Comparison of ENCODE assay signal across 14 cellular contexts in the genomic region with DNA sequence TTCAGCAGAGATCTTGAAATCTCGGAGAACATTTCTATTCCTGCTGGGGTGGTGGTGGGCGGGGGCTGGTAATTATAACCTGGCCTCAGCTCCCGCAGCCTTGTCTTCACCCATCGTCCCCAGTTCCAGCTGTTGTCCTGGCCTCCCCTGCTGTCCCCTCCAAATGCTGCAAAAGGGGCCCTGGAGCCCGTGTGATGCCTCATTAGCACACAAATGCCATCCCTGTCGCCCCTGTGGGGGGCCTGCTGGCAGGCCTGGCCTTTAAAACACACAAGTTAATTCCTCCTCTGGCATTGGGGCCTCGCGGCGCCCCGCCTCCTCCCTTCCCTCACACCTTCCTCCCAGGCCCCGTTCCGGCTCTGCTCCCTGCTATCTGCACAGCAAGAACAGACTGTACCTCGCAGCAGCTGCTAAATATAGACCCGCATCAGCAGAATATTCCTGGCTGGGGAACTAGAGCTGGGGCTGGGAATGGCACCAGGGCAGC.
DNase-seq lines count a peak whose midpoint lies in the region; ATAC-seq and TF ChIP-seq lines count a peak whose summit lies in the region.
"Had no signal": no experiment of that assay in that cellular context is flagged by ENCODE, and none has a peak within 500 bp of the region (broad histone marks: within the 10 kb centered on the region; RNA-seq: fewer than 3 reads in every experiment).

No MANE protein-coding gene starts in this region.

- ATAC-seq in thoracic aorta (ENCODE audit: insufficient number of reproducible peaks, low FRiP score, low read depth) (peak; percentile 66), HG02840 (IDR thresholded peaks at IDR 0.05; ENCODE audit: low FRiP score, unreplicated experiment) (no peak), GM18867 (IDR thresholded peaks at IDR 0.05; ENCODE audit: unreplicated experiment) (no peak)
- ATAC-seq: activated CD4-positive, CD25-positive, alpha-beta regulatory T cell treated with anti-CD3 and anti-CD28 coated beads, Interleukin-2, amount 50 U/mL, for 24 hours; mucosa of descending colon had no signal

- no peaks in the 10 kb centered on the region for H3K36me3 ChIP-seq in thoracic aorta
- H3K36me3 ChIP-seq: adrenal gland had no signal

- TF ChIP-seq CTCF in dorsolateral prefrontal cortex (IDR thresholded peaks at IDR 0.05 in 54 of 56, conservative IDR thresholded peaks at IDR 0.05 in 2 of 56; ENCODE audit: low read depth in 1 of 56, partially characterized antibody in 56 of 56) (no peak), thoracic aorta (IDR thresholded peaks at IDR 0.05) (no peak)

- H3K27ac ChIP-seq in dorsolateral prefrontal cortex (peak overlapping the region in 57 of 59 donors; percentile 54 to 94 (median 81)), thoracic aorta (peak overlapping the region; percentile 37 to 73)
- H3K27ac ChIP-seq: C4-2B, RWPE1 had no signal

- H3K4me3 ChIP-seq in dorsolateral prefrontal cortex = no peak overlapping the region
- H3K4me3 ChIP-seq in thoracic aorta = no peak overlapping the region
- H3K4me3 ChIP-seq: adrenal gland, mucosa of descending colon had no signal

- DNase-seq in NCI-H510A (lab: John Stamatoyannopoulos, UW) (peak; percentile 28), dorsolateral prefrontal cortex (peak; percentile 43 to 94 (median 78)), inferior parietal cortex (ENCODE audit: extremely low spot score) (peak; percentile 54), thoracic aorta (ENCODE audit: low spot score) (no peak), DMS114 treated with DMSO at 0.1 percent for 48 hours (lab: John Stamatoyannopoulos, UW; ENCODE audit: unreplicated experiment) (no peak)
- DNase-seq: mucosa of descending colon; NCI-H1105 treated with DMSO at 0.1 percent for 48 hours; stimulated activated CD4-positive, alpha-beta T cell treated with anti-CD3 and anti-CD28 coated beads, Interleukin-4, amount 100 ng/mL, for 1 hour had no signal

- peaks cover 9 to 23% of the 10 kb centered on the region in 2 donors for H3K4me1 ChIP-seq in thoracic aorta (ENCODE audit: control insufficient read depth in 1 of 2, low read depth in 2 of 2)
- H3K4me1 ChIP-seq: adrenal gland had no signal

- peaks cover 0 to 7% (median 0%) of the 10 kb centered on the region in 45 donors for H3K27me3 ChIP-seq in dorsolateral prefrontal cortex
- H3K27me3 ChIP-seq in thoracic aorta (replicated peaks; ENCODE audit: insufficient read depth) = no peaks in the 10 kb centered on the region
- H3K27me3 ChIP-seq: adrenal gland had no signal

- intact Hi-C loops in dorsolateral prefrontal cortex (cut with DNase I) = loop anchor here in 1 of 2 donors (5.0 kb wide), 1 partner anchor 85 kb away; a partner anchor contains a TSS

- H3K9me3 ChIP-seq in thoracic aorta = no peaks in the 10 kb centered on the region
- H3K9me3 ChIP-seq: adrenal gland, mucosa of descending colon had no signal

Comparison
In these comparisons a context has a peak if more than half of its experiments do, and no peak if none do; other contexts are left out.
1. DNase-seq: peak in NCI-H510A (single experiment), dorsolateral prefrontal cortex (10 of 10) and inferior parietal cortex (single experiment); none in thoracic aorta (single experiment) and DMS114 treated with DMSO at 0.1 percent for 48 hours (single experiment).